In genomic region chr9:36492849-36493248, GRCh38 we compare ENCODE assay signal across 14 cellular contexts.
DNase-seq lines count a peak whose midpoint lies in the region; ATAC-seq and TF ChIP-seq lines count a peak whose summit lies in the region.
"Had no signal": no experiment of that assay in that cellular context is flagged by ENCODE, and none has a peak within 500 bp of the region (broad histone marks: within the 10 kb centered on the region; RNA-seq: fewer than 3 reads in every experiment).

No MANE protein-coding gene starts in this region.

- H3K27me3 Mint-ChIP-seq in activated CD4-positive, alpha-beta memory T cell treated with anti-CD3 and anti-CD28 coated beads for 36 hours, result no peaks in the 10 kb centered on the region
- H3K27me3 Mint-ChIP-seq in effector memory CD8-positive, alpha-beta T cell, result no peaks in the 10 kb centered on the region

- CTCF ChIA-PET in activated CD4-positive, alpha-beta memory T cell treated with anti-CD3 and anti-CD28 coated beads for 36 hours (lab: Charles Lee), result no interaction called here

- H3K27ac Mint-ChIP-seq in activated CD4-positive, alpha-beta memory T cell treated with anti-CD3 and anti-CD28 coated beads for 36 hours, result peak overlapping the region; percentile 73
- H3K27ac Mint-ChIP-seq in effector memory CD8-positive, alpha-beta T cell, result peak overlapping the region; percentile 83 to 95

- H3K9me3 ChIP-seq in DND-41 (ENCODE audit: insufficient read depth, low read length, severe bottlenecking) (no peaks in the 10 kb centered on the region), BE2C (no peaks in the 10 kb centered on the region)
- H3K9me3 ChIP-seq: SK-N-SH had no signal

- H3K4me3 Mint-ChIP-seq in activated CD4-positive, alpha-beta memory T cell treated with anti-CD3 and anti-CD28 coated beads for 36 hours, result peak overlapping the region; percentile 49
- H3K4me3 Mint-ChIP-seq in effector memory CD8-positive, alpha-beta T cell, result peak overlapping the region; percentile 85 to 91

- POLR2A ChIA-PET in activated CD4-positive, alpha-beta memory T cell treated with anti-CD3 and anti-CD28 coated beads for 36 hours (lab: Charles Lee), result no interaction called here

- no peak overlapping the region for H3K4me3 ChIP-seq in AG10803 (ENCODE audit: low read length)
- H3K4me3 ChIP-seq in DND-41 (ENCODE audit: low read depth in 1 of 2, low read length in 2 of 2), result peak overlapping the region in 1 of 2 experiments; percentile 21; a peak in 1 of 4 replicates
- H3K4me3 ChIP-seq in BE2C (ENCODE audit: low read depth, low read length), result no peak overlapping the region

- H3K27ac ChIP-seq in DND-41 (ENCODE audit: low read length), result peak overlapping the region; percentile 60; the same call in 1 of the 2 replicates
- H3K27ac ChIP-seq: C4-2B had no signal

- TF ChIP-seq CTCF in AG10803 (conservative IDR thresholded peaks at IDR 0.05; ENCODE audit: low read length), result no peak
- no peak for TF ChIP-seq CTCF in DND-41 (IDR thresholded peaks at IDR 0.05; ENCODE audit: borderline replicate concordance, extremely low read depth, low read length, poor library complexity, severe bottlenecking)
- no peak for TF ChIP-seq CTCF in BE2C (IDR thresholded peaks at IDR 0.05; ENCODE audit: low read depth, low read length)

- H3K27me3 ChIP-seq in DND-41 (ENCODE audit: insufficient read depth, low read length, poor library complexity) (no peaks in the 10 kb centered on the region), BE2C (no peaks in the 10 kb centered on the region)

- no peaks in the 10 kb centered on the region for H3K36me3 Mint-ChIP-seq in activated CD4-positive, alpha-beta memory T cell treated with anti-CD3 and anti-CD28 coated beads for 36 hours
- peaks cover 7% of the 10 kb centered on the region for H3K36me3 Mint-ChIP-seq in effector memory CD8-positive, alpha-beta T cell (ENCODE audit: insufficient read depth)

- H3K9ac ChIP-seq in DND-41 (ENCODE audit: low read depth, low read length), result no peak overlapping the region
- H3K9ac ChIP-seq: SK-N-SH had no signal

- H3K4me1 Mint-ChIP-seq in activated CD4-positive, alpha-beta memory T cell treated with anti-CD3 and anti-CD28 coated beads for 36 hours (ENCODE audit: low read depth), result peaks cover 56% of the 10 kb centered on the region
- H3K4me1 Mint-ChIP-seq in effector memory CD8-positive, alpha-beta T cell (ENCODE audit: low read depth in 2 of 2), result peaks cover 35 to 49% of the 10 kb centered on the region in 2 donors

- H3K36me3 ChIP-seq in DND-41 (ENCODE audit: insufficient read depth, low read length), result no peaks in the 10 kb centered on the region
- H3K36me3 ChIP-seq in BE2C, result no peaks in the 10 kb centered on the region

- peaks cover 3% of the 10 kb centered on the region; the same call in 1 of the 2 replicates for H3K79me2 ChIP-seq in DND-41 (ENCODE audit: insufficient read depth, low read length)

- peaks cover 38% of the 10 kb centered on the region for H3K4me1 ChIP-seq in DND-41 (ENCODE audit: insufficient read depth, low read length)
- H3K4me1 ChIP-seq in BE2C, result peaks cover 12% of the 10 kb centered on the region; the same call in 1 of the 2 replicates

- ATAC-seq in DND-41 (ENCODE audit: insufficient read depth, low read depth) (peak; percentile 92), HG02610 (IDR thresholded peaks at IDR 0.05; ENCODE audit: unreplicated experiment) (no peak)
- ATAC-seq in effector memory CD8-positive, alpha-beta T cell (replicated peaks), result peak; percentile 51
- ATAC-seq: left colon had no signal

- H2AFZ ChIP-seq in DND-41 (ENCODE audit: low read depth, low read length), result no peak overlapping the region; the same call in 1 of the 2 replicates

- H3K4me2 ChIP-seq in DND-41 (ENCODE audit: insufficient read depth, low read length), result peak overlapping the region; percentile 57
- H3K4me2 ChIP-seq: SK-N-SH had no signal

- no peaks in the 10 kb centered on the region for H4K20me1 ChIP-seq in DND-41 (ENCODE audit: insufficient read depth, low read length)

- DNase-seq in AG10803 (ENCODE audit: low read depth) (peak; percentile 14), DND-41 (peak; percentile 54), HK-2 (ENCODE audit: unreplicated experiment) (no peak), GM19238 (ENCODE audit: insufficient read length, low spot score) (no peak), BE2C (no peak)
- peak; percentile 32 for DNase-seq in activated CD4-positive, alpha-beta memory T cell treated with anti-CD3 and anti-CD28 coated beads for 36 hours
- DNase-seq in effector memory CD8-positive, alpha-beta T cell, result no peak
- DNase-seq: caudate nucleus, erythroblast, left colon, retina, SK-N-SH had no signal

- intact Hi-C loops in activated CD4-positive, alpha-beta memory T cell treated with anti-CD3 and anti-CD28 coated beads for 36 hours (cut with micrococcal nuclease), result loop anchor here (1.0 kb wide), 1 partner anchor 35 kb away; no protein-coding TSS in a partner anchor

- no peaks in the 10 kb centered on the region for H3K9me3 Mint-ChIP-seq in activated CD4-positive, alpha-beta memory T cell treated with anti-CD3 and anti-CD28 coated beads for 36 hours
- H3K9me3 Mint-ChIP-seq in effector memory CD8-positive, alpha-beta T cell, result no peaks in the 10 kb centered on the region

Comparison
In these comparisons a context has a peak if more than half of its experiments do, and no peak if none do; other contexts are left out.
1. DNase-seq: peak in AG10803 (single experiment), DND-41 (single experiment) and activated CD4-positive, alpha-beta memory T cell treated with anti-CD3 and anti-CD28 coated beads for 36 hours (single experiment); none in effector memory CD8-positive, alpha-beta T cell (0 of 3), HK-2 (single experiment), GM19238 (single experiment) and BE2C (single experiment).